ENCODE assay signal across 1 cellular context in the genomic region with DNA sequence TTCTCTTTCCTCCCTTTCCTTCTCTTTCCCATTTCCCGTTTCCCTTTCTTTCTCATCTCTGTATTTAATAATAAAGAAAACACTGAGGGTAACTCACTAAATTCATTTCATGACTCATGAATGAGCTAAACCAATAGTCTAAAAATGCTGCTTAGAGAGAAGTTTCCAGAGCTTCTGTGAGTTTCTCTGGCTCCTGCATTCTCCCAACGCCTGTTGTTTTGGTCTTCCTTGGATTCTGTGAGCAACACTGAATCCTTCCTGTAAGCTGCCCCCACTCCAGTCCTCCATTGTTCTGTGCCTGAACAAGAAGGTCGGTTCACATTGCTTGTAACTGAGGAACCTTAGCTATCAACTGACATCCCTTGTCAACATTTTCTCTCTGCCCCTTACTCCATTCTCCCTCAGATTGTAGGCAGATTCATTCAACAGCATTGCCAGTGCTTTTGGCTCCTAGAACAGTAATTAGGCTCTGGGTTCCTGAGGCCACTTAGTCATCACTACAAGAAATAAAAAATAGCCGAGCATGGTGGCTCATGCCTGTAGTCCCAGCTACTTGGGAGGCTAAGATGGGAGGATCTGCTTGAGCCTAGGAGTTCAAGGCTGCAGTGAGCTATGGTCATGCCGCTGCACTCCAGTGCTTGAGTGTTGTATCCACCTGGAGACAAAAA.
TF ChIP-seq lines count a peak whose summit lies in the region.

No MANE protein-coding gene starts in this region.

TF ChIP-seq in IMR-90, 13 proteins besides CTCF, POLR2A, EP300 and RAD21:
- TF ChIP-seq, protein P1, sequence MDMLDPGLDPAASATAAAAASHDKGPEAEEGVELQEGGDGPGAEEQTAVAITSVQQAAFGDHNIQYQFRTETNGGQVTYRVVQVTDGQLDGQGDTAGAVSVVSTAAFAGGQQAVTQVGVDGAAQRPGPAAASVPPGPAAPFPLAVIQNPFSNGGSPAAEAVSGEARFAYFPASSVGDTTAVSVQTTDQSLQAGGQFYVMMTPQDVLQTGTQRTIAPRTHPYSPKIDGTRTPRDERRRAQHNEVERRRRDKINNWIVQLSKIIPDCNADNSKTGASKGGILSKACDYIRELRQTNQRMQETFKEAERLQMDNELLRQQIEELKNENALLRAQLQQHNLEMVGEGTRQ (IDR thresholded peaks at IDR 0.05; ENCODE audit: low read depth, low read length) = no peak
- TF ChIP-seq SMC3 (IDR thresholded peaks at IDR 0.05; ENCODE audit: low read depth, low read length) (no peak), RCOR1 (IDR thresholded peaks at IDR 0.05; ENCODE audit: insufficient replicate concordance, low read length) (no peak), FOS (IDR thresholded peaks at IDR 0.05; ENCODE audit: low read depth, low read length) (no peak; the same call in 1 of the 2 replicates), MXI1 (IDR thresholded peaks at IDR 0.05; ENCODE audit: borderline replicate concordance, low read depth, low read length) (no peak)
- TF ChIP-seq, protein P2, sequence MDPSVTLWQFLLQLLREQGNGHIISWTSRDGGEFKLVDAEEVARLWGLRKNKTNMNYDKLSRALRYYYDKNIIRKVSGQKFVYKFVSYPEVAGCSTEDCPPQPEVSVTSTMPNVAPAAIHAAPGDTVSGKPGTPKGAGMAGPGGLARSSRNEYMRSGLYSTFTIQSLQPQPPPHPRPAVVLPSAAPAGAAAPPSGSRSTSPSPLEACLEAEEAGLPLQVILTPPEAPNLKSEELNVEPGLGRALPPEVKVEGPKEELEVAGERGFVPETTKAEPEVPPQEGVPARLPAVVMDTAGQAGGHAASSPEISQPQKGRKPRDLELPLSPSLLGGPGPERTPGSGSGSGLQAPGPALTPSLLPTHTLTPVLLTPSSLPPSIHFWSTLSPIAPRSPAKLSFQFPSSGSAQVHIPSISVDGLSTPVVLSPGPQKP (IDR thresholded peaks at IDR 0.05; ENCODE audit: borderline replicate concordance, low read depth, low read length) = no peak
